ENCODE assay signal across 23 cellular contexts in genomic region chr10:112628951-112629604, GRCh38.
"Had no signal": no experiment of that assay in that cellular context is flagged by ENCODE, and none has a peak within 500 bp of the region (broad histone marks: within the 10 kb centered on the region; RNA-seq: fewer than 3 reads in every experiment).

No MANE protein-coding gene starts in this region.

- H3K4me1 ChIP-seq: upper lobe of right lung had no signal

- H3K4me3 ChIP-seq: dorsolateral prefrontal cortex, left ventricle myocardium inferior, ovary, right atrium auricular region, sigmoid colon, tibial nerve, upper lobe of right lung, vagina had no signal

- H3K4me3 Mint-ChIP-seq: immature natural killer cell; natural killer cell; neural crest cell; stimulated activated effector memory CD8-positive, alpha-beta T cell treated with anti-CD3 and anti-CD28 coated beads, Interleukin-12 subunit alpha, Interleukin-12 subunit beta, amount 100 ng/mL, for 72 hours had no signal

- H3K27me3 ChIP-seq: dorsolateral prefrontal cortex, ovary, right atrium auricular region, sigmoid colon, tibial nerve, upper lobe of right lung, vagina had no signal

- H3K27ac ChIP-seq: dorsolateral prefrontal cortex, left ventricle myocardium inferior, ovary, right atrium auricular region, sigmoid colon, upper lobe of right lung, vagina had no signal

- H3K27ac Mint-ChIP-seq: immature natural killer cell; natural killer cell; stimulated activated effector memory CD8-positive, alpha-beta T cell treated with anti-CD3 and anti-CD28 coated beads, Interleukin-12 subunit alpha, Interleukin-12 subunit beta, amount 100 ng/mL, for 72 hours had no signal

- H3K4me1 Mint-ChIP-seq: immature natural killer cell; stimulated activated effector memory CD8-positive, alpha-beta T cell treated with anti-CD3 and anti-CD28 coated beads, Interleukin-12 subunit alpha, Interleukin-12 subunit beta, amount 100 ng/mL, for 72 hours had no signal

- H3K9me3 ChIP-seq: left ventricle myocardium inferior, ovary, right atrium auricular region, sigmoid colon, tibial nerve, upper lobe of right lung, vagina had no signal

- DNase-seq: cortex of kidney; dorsolateral prefrontal cortex; effector CD8-positive, alpha-beta T cell; foreskin fibroblast; immature natural killer cell; kidney; left cardiac atrium; left ventricle myocardium inferior; mesendoderm; natural killer cell; nucleus accumbens; ovary; sigmoid colon; small intestine; stimulated activated CD4-positive, alpha-beta T cell treated with anti-CD3 and anti-CD28 coated beads, Interleukin-2, amount 100 ng/mL, for 48 hours; stimulated activated CD8-positive, alpha-beta memory T cell treated with anti-CD3 and anti-CD28 coated beads, Interleukin-4, amount 100 ng/mL, for 48 hours; stimulated activated naive CD8-positive, alpha-beta T cell treated with anti-CD3 and anti-CD28 coated beads, Interleukin-15, Interleukin-2, amounts not matched to agents 100 U/mL and 50 U/mL, for 24 hours; upper lobe of right lung had no signal

- H3K36me3 Mint-ChIP-seq: immature natural killer cell; natural killer cell; stimulated activated effector memory CD8-positive, alpha-beta T cell treated with anti-CD3 and anti-CD28 coated beads, Interleukin-12 subunit alpha, Interleukin-12 subunit beta, amount 100 ng/mL, for 72 hours had no signal

- H3K36me3 ChIP-seq: left ventricle myocardium inferior, ovary, right atrium auricular region, sigmoid colon, tibial nerve, upper lobe of right lung, vagina had no signal

- H3K9me3 Mint-ChIP-seq: immature natural killer cell; natural killer cell; neural crest cell; stimulated activated effector memory CD8-positive, alpha-beta T cell treated with anti-CD3 and anti-CD28 coated beads, Interleukin-12 subunit alpha, Interleukin-12 subunit beta, amount 100 ng/mL, for 72 hours had no signal
